ENCODE assay signal across 11 cellular contexts in the genomic region with DNA sequence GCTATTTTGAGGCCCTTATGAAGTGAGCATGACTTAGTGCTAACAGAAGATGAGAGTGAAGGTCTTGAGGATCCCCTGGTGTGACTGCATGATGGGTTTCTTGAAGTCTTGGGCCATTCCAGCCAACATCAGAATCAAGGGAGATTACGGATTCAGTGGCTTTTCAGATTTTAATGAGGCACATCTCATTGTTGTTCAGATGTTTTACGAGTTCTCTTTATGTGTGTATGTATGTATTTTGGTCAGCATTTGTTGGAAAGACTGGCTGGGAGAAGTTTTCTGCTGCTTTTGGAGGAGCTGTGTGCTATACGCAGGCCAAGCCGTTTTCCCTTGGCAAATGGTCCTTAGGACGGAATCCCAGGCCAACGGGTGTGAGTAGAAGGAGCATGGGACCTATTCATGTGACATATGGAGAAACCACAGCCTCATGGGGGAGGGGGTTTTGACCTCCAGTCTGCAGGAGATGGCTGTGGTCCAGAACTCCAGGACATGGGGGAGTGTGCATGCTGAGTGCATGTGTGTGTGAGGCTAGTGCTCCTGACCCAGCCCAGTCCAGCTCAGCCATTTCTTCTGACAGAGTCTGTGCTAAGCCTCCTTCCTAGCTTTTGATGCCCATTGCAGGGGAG. TPM values are rescaled to one million over a fixed set of nuclear protein-coding genes. Genes with fewer than 3 reads are reported as not detected.
A peak's percentile ranks its signal among the peaks of the same experiment; 100 is the strongest.
DNase-seq lines count a peak whose midpoint lies in the region; ATAC-seq and TF ChIP-seq lines count a peak whose summit lies in the region.
"Had no signal": no experiment of that assay in that cellular context is flagged by ENCODE, and none has a peak within 500 bp of the region (broad histone marks: within the 10 kb centered on the region; RNA-seq: fewer than 3 reads in every experiment).

No MANE protein-coding gene starts in this region.

- H3K27me3 ChIP-seq in neural progenitor cell (no peaks in the 10 kb centered on the region), GM23248 (replicated peaks; ENCODE audit: insufficient read depth) (no peaks in the 10 kb centered on the region)
- H3K27me3 ChIP-seq: tibial artery had no signal

- no peak overlapping the region for H3K9ac ChIP-seq in neural progenitor cell
- no peak overlapping the region for H3K9ac ChIP-seq in GM23248

- H3K27me3 Mint-ChIP-seq in effector memory CD8-positive, alpha-beta T cell = no peaks in the 10 kb centered on the region
- peaks cover 5% of the 10 kb centered on the region for H3K27me3 Mint-ChIP-seq in neural progenitor cell (ENCODE audit: insufficient read depth, low read depth)

- H3K4me3 ChIP-seq in neural progenitor cell = no peak overlapping the region
- no peak overlapping the region for H3K4me3 ChIP-seq in GM23248
- H3K4me3 ChIP-seq: tibial artery had no signal

- H3K4me1 ChIP-seq in neural progenitor cell (peaks cover 3% of the 10 kb centered on the region), GM23248 (ENCODE audit: insufficient read depth) (peaks cover 23% of the 10 kb centered on the region)

- H2AFZ ChIP-seq in neural progenitor cell (replicated peaks) (no peak overlapping the region), GM23248 (no peak overlapping the region)

- H3K27ac ChIP-seq in neural progenitor cell (no peak overlapping the region), GM23248 (no peak overlapping the region)
- H3K27ac ChIP-seq: tibial artery had no signal

- DNase-seq in COLO829 (ENCODE audit: low spot score) = peak; percentile 31
- peak; percentile 6 to 69 for DNase-seq in NCI-H446 (lab: John Stamatoyannopoulos, UW)
- no peak for DNase-seq in effector memory CD8-positive, alpha-beta T cell
- no peak for DNase-seq in neural progenitor cell (ENCODE audit: low spot score)
- DNase-seq in mucosa of gallbladder (ENCODE audit: low spot score) = no peak
- DNase-seq in NCI-H2107 (lab: John Stamatoyannopoulos, UW) = no peak
- no peak for DNase-seq in GM23248
- DNase-seq in NCI-H2107 treated with DMSO at 0.1 percent for 48 hours (lab: John Stamatoyannopoulos, UW; ENCODE audit: unreplicated experiment) = no peak
- DNase-seq: DMS153 had no signal

- H3K4me2 ChIP-seq in neural progenitor cell (no peak overlapping the region), GM23248 (ENCODE audit: unreplicated experiment) (no peak overlapping the region)

- no peaks in the 10 kb centered on the region for H3K9me2 ChIP-seq in GM23248 (ENCODE audit: insufficient read depth)

- WGBS in GM23248 (ENCODE audit: low coverage in 1 of 2, low lambda C conversion rate in 2 of 2, missing lambda C conversion rate in 2 of 2), 2 experiments = 48 to 59% methylated on average over 6 of the region's 6 CpGs

- peak overlapping the region; percentile 38 to 81 for H3K27ac Mint-ChIP-seq in effector memory CD8-positive, alpha-beta T cell
- peak overlapping the region; percentile 12 for H3K27ac Mint-ChIP-seq in neural progenitor cell
- H3K27ac Mint-ChIP-seq: activated T-helper 1 cell treated with anti-CD3 and anti-CD28 coated beads, Interleukin-12 subunit alpha, Interleukin-12 subunit beta, Interleukin-2, Interleukin-4 antibody, amounts not matched to agents 30 ng/mL and 10 ng/mL and 1 ng/mL, durations not matched to agents 14 hours and 24 hours and 36 hours had no signal

- in situ Hi-C loops in GM23248 (cut with MboI) = no loop called here

- H3K9me3 ChIP-seq in neural progenitor cell (ENCODE audit: low read depth) (no peaks in the 10 kb centered on the region), GM23248 (ENCODE audit: low read depth) (no peaks in the 10 kb centered on the region)
- H3K9me3 ChIP-seq: tibial artery had no signal

- H3K36me3 Mint-ChIP-seq in effector memory CD8-positive, alpha-beta T cell (ENCODE audit: insufficient read depth) = peaks cover 24% of the 10 kb centered on the region
- H3K36me3 Mint-ChIP-seq in neural progenitor cell = peaks cover 18% of the 10 kb centered on the region

- H3K4me3 Mint-ChIP-seq in effector memory CD8-positive, alpha-beta T cell = no peak overlapping the region
- H3K4me3 Mint-ChIP-seq in neural progenitor cell = no peak overlapping the region
- H3K4me3 Mint-ChIP-seq: activated T-helper 1 cell treated with anti-CD3 and anti-CD28 coated beads, Interleukin-12 subunit alpha, Interleukin-12 subunit beta, Interleukin-2, Interleukin-4 antibody, amounts not matched to agents 30 ng/mL and 10 ng/mL and 1 ng/mL, durations not matched to agents 14 hours and 24 hours and 36 hours had no signal

- H3K79me2 ChIP-seq in neural progenitor cell (ENCODE audit: low read depth) (peaks cover 51% of the 10 kb centered on the region), GM23248 (ENCODE audit: insufficient read depth) (peaks cover 100% of the 10 kb centered on the region)

- H4K20me1 ChIP-seq in neural progenitor cell (ENCODE audit: low read depth) = peaks cover 30% of the 10 kb centered on the region
- H4K20me1 ChIP-seq in GM23248 (ENCODE audit: insufficient read depth) = peaks cover 53% of the 10 kb centered on the region

- ATAC-seq in effector memory CD8-positive, alpha-beta T cell (replicated peaks) = no peak

- H3K36me3 ChIP-seq in neural progenitor cell (no peaks in the 10 kb centered on the region), GM23248 (ENCODE audit: low read depth) (no peaks in the 10 kb centered on the region)

- TF ChIP-seq CTCF in neural progenitor cell (IDR thresholded peaks at IDR 0.05) = no peak

- peaks cover 54% of the 10 kb centered on the region in 2 donors for H3K4me1 Mint-ChIP-seq in effector memory CD8-positive, alpha-beta T cell (ENCODE audit: low read depth in 2 of 2)
- peaks cover 16% of the 10 kb centered on the region for H3K4me1 Mint-ChIP-seq in neural progenitor cell

- no peaks in the 10 kb centered on the region for H3K9me3 Mint-ChIP-seq in effector memory CD8-positive, alpha-beta T cell
- H3K9me3 Mint-ChIP-seq in neural progenitor cell = no peaks in the 10 kb centered on the region
- H3K9me3 Mint-ChIP-seq: activated T-helper 1 cell treated with anti-CD3 and anti-CD28 coated beads, Interleukin-12 subunit alpha, Interleukin-12 subunit beta, Interleukin-2, Interleukin-4 antibody, amounts not matched to agents 30 ng/mL and 10 ng/mL and 1 ng/mL, durations not matched to agents 14 hours and 24 hours and 36 hours had no signal

- H3F3A ChIP-seq in neural progenitor cell (ENCODE audit: low read depth) (no peaks in the 10 kb centered on the region), GM23248 (ENCODE audit: insufficient read depth) (0 out of 2 replicates have a peak, but pooled peaks cover 9% of the 10 kb centered on the region)

RNA-seq across cellular contexts. Expression of gene CHMP4B, which starts 35.3 kb away (rescaled TPM):
- total RNA-seq in neural progenitor cell (ENCODE audit: low replicate concordance) (40.7 and 51.4 TPM in 2 replicates), mucosa of gallbladder (117 TPM)
- total RNA-seq in GM23248 (2014; rRNA removed; shearing (Covaris generic)) = 35.3 and 48.2 TPM in 2 replicates
- polyA plus RNA-seq in GM23248 (2016; fragmentation: Nextera tagmentation; extraction: Ambion mirVana) = 4.7 and 5.5 TPM in 2 replicates

Comparison
In these comparisons a context has a peak if more than half of its experiments do, and no peak if none do; other contexts are left out.
1. DNase-seq: peak in COLO829 (single experiment) and NCI-H446 (2 of 2); none in effector memory CD8-positive, alpha-beta T cell (0 of 3), neural progenitor cell (single experiment), mucosa of gallbladder (single experiment), NCI-H2107 (single experiment), GM23248 (single experiment) and NCI-H2107 treated with DMSO at 0.1 percent for 48 hours (single experiment).